ENCODE assay signal across 42 cellular contexts in the genomic region with DNA sequence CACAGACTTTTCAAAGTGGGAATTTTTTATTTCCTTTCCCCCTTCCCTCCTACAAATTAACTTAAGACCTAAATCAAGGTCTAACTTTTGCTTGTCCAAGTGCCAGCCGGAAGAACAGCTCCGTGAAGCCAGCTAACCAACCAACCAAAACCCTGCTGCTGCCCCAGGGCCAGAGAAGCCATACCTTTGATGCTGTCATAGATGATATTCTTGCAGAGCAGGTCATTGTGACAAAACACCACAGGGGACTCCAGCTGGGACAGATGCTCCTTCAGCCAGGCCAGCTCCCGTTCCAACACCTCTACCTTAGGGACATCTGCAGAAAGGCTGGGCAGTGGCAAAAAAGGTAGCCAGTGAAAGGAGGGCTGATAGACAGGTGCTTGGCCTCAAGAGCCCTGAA. TPM values are rescaled to one million over a fixed set of nuclear protein-coding genes. Genes with fewer than 3 reads are reported as not detected.
"Had no signal": no experiment of that assay in that cellular context is flagged by ENCODE, and none has a peak within 500 bp of the region (broad histone marks: within the 10 kb centered on the region; RNA-seq: fewer than 3 reads in every experiment).

No MANE protein-coding gene starts in this region.

- H3K4me3 ChIP-seq: adrenal gland, ascending aorta, body of pancreas, breast epithelium, cardiac muscle cell had no signal

- H3K4me3 Mint-ChIP-seq: activated naive CD4-positive, alpha-beta T cell treated with anti-CD3 and anti-CD28 coated beads for 36 hours; activated naive CD4-positive, alpha-beta T cell treated with anti-CD3 and anti-CD28 coated beads, Interleukin-2, amount 10 ng/mL, durations not matched to agents 7 days and 5 days; activated naive CD4-positive, alpha-beta T cell treated with anti-CD3 and anti-CD28 coated beads, Interleukin-2, amount 50 U/mL, for 24 hours; activated naive CD8-positive, alpha-beta T cell; activated naive CD8-positive, alpha-beta T cell treated with anti-CD3 and anti-CD28 coated beads for 36 hours; activated naive CD8-positive, alpha-beta T cell treated with anti-CD3 and anti-CD28 coated beads, Interleukin-2, amount 10 ng/mL, durations not matched to agents 7 days and 5 days; activated naive CD8-positive, alpha-beta T cell treated with anti-CD3 and anti-CD28 coated beads, Interleukin-2, amount 50 U/mL, for 24 hours; activated T-cell treated with anti-CD3 and anti-CD28 coated beads, Interleukin-2, amount 50 U/mL, for 24 hours; activated T-cell treated with anti-CD3 and anti-CD28 coated beads, Interleukin-2, amount 50 U/mL, for 4 hours; activated T-cell treated with anti-CD3 and anti-CD28 coated beads, Interleukin-2, amount 50 U/mL, for 72 hours; activated T-helper 1 cell treated with anti-CD3 and anti-CD28 coated beads, Interleukin-12 subunit alpha, Interleukin-12 subunit beta, Interleukin-2, Interleukin-4 antibody, amounts not matched to agents 30 ng/mL and 10 ng/mL and 1 ng/mL, durations not matched to agents 14 hours and 24 hours and 36 hours; activated T-helper 17 cell treated with anti-CD3 and anti-CD28 coated beads, Interleukin-2, amount 50 U/mL, for 72 hours; brain; central memory CD8-positive, alpha-beta T cell had no signal

- DNase-seq: activated effector memory CD4-positive, alpha-beta T cell treated with anti-CD3 and anti-CD28 coated beads, Interleukin-2, amount 50 U/mL, for 16 hours; activated effector memory CD4-positive, alpha-beta T cell treated with Interleukin-2 at 50 U/mL for 16 hours; activated gamma-delta T cell; activated gamma-delta T cell treated with Interleukin-2 at 50 U/mL for 16 hours; activated naive CD4-positive, alpha-beta T cell; activated naive CD4-positive, alpha-beta T cell treated with anti-CD3 and anti-CD28 coated beads for 36 hours; activated naive CD4-positive, alpha-beta T cell treated with anti-CD3 and anti-CD28 coated beads, Interleukin-2, amount 10 ng/mL, durations not matched to agents 7 days and 5 days; activated naive CD4-positive, alpha-beta T cell treated with anti-CD3 and anti-CD28 coated beads, Interleukin-2, amount 50 U/mL, for 16 hours; activated naive CD4-positive, alpha-beta T cell treated with Interleukin-2 at 50 U/mL for 16 hours; activated naive CD8-positive, alpha-beta T cell treated with anti-CD3 and anti-CD28 coated beads for 36 hours; activated naive CD8-positive, alpha-beta T cell treated with anti-CD3 and anti-CD28 coated beads, Interleukin-2, amount 10 ng/mL, durations not matched to agents 7 days and 5 days; activated naive CD8-positive, alpha-beta T cell treated with anti-CD3 and anti-CD28 coated beads, Interleukin-2, amount 50 U/mL, for 24 hours; activated T-cell treated with anti-CD3 and anti-CD28 coated beads, Interleukin-2, amount 50 U/mL, for 1 hour; activated T-cell treated with anti-CD3 and anti-CD28 coated beads, Interleukin-2, amount 50 U/mL, for 24 hours; activated T-cell treated with anti-CD3 and anti-CD28 coated beads, Interleukin-2, amount 50 U/mL, for 4 hours; activated T-cell treated with anti-CD3 and anti-CD28 coated beads, Interleukin-2, amount 50 U/mL, for 48 hours; activated T-cell treated with anti-CD3 and anti-CD28 coated beads, Interleukin-2, amount 50 U/mL, for 72 hours; adrenal gland; amniotic stem cell; amygdala; anterior cingulate cortex; aorta; body of pancreas; brain microvascular endothelial cell; central memory CD4-positive, alpha-beta T cell; cerebellar nuclear complex had no signal

- H3K4me1 Mint-ChIP-seq: activated naive CD4-positive, alpha-beta T cell treated with anti-CD3 and anti-CD28 coated beads, Interleukin-2, amount 10 ng/mL, durations not matched to agents 7 days and 5 days; activated naive CD4-positive, alpha-beta T cell treated with anti-CD3 and anti-CD28 coated beads, Interleukin-2, amount 50 U/mL, for 24 hours; activated naive CD8-positive, alpha-beta T cell treated with anti-CD3 and anti-CD28 coated beads, Interleukin-2, amount 10 ng/mL, durations not matched to agents 7 days and 5 days; activated T-helper 17 cell treated with anti-CD3 and anti-CD28 coated beads, Interleukin-2, amount 50 U/mL, for 72 hours; brain; central memory CD8-positive, alpha-beta T cell had no signal

- H3K27me3 Mint-ChIP-seq: activated naive CD4-positive, alpha-beta T cell treated with anti-CD3 and anti-CD28 coated beads, Interleukin-2, amount 10 ng/mL, durations not matched to agents 7 days and 5 days; activated naive CD4-positive, alpha-beta T cell treated with anti-CD3 and anti-CD28 coated beads, Interleukin-2, amount 50 U/mL, for 24 hours; activated naive CD8-positive, alpha-beta T cell; activated naive CD8-positive, alpha-beta T cell treated with anti-CD3 and anti-CD28 coated beads for 36 hours; activated naive CD8-positive, alpha-beta T cell treated with anti-CD3 and anti-CD28 coated beads, Interleukin-2, amount 50 U/mL, for 24 hours; activated T-cell treated with anti-CD3 and anti-CD28 coated beads, Interleukin-2, amount 50 U/mL, for 24 hours; activated T-helper 17 cell treated with anti-CD3 and anti-CD28 coated beads, Interleukin-2, amount 50 U/mL, for 72 hours; brain had no signal

- ATAC-seq: activated T-cell treated with anti-CD3 and anti-CD28 coated beads, Interleukin-2, amount 50 U/mL, for 4 hours; activated T-helper 17 cell treated with anti-CD3 and anti-CD28 coated beads, Interleukin-2, amount 50 U/mL, for 72 hours; body of pancreas had no signal

- H3K36me3 Mint-ChIP-seq: activated naive CD4-positive, alpha-beta T cell treated with anti-CD3 and anti-CD28 coated beads, Interleukin-2, amount 10 ng/mL, durations not matched to agents 7 days and 5 days; activated naive CD4-positive, alpha-beta T cell treated with anti-CD3 and anti-CD28 coated beads, Interleukin-2, amount 50 U/mL, for 72 hours; activated naive CD8-positive, alpha-beta T cell treated with anti-CD3 and anti-CD28 coated beads for 36 hours; activated naive CD8-positive, alpha-beta T cell treated with anti-CD3 and anti-CD28 coated beads, Interleukin-2, amount 10 ng/mL, durations not matched to agents 7 days and 5 days had no signal

- H3K27ac Mint-ChIP-seq: activated naive CD4-positive, alpha-beta T cell treated with anti-CD3 and anti-CD28 coated beads for 36 hours; activated naive CD4-positive, alpha-beta T cell treated with anti-CD3 and anti-CD28 coated beads, Interleukin-2, amount 10 ng/mL, durations not matched to agents 7 days and 5 days; activated naive CD4-positive, alpha-beta T cell treated with anti-CD3 and anti-CD28 coated beads, Interleukin-2, amount 50 U/mL, for 24 hours; activated naive CD8-positive, alpha-beta T cell; activated naive CD8-positive, alpha-beta T cell treated with anti-CD3 and anti-CD28 coated beads for 36 hours; activated naive CD8-positive, alpha-beta T cell treated with anti-CD3 and anti-CD28 coated beads, Interleukin-2, amount 10 ng/mL, durations not matched to agents 7 days and 5 days; activated T-cell treated with anti-CD3 and anti-CD28 coated beads, Interleukin-2, amount 50 U/mL, for 24 hours; activated T-cell treated with anti-CD3 and anti-CD28 coated beads, Interleukin-2, amount 50 U/mL, for 72 hours; activated T-helper 1 cell treated with anti-CD3 and anti-CD28 coated beads, Interleukin-12 subunit alpha, Interleukin-12 subunit beta, Interleukin-2, Interleukin-4 antibody, amounts not matched to agents 30 ng/mL and 10 ng/mL and 1 ng/mL, durations not matched to agents 14 hours and 24 hours and 36 hours; activated T-helper 17 cell treated with anti-CD3 and anti-CD28 coated beads, Interleukin-2, amount 50 U/mL, for 72 hours; activated T-helper 2 cell treated with anti-CD3 and anti-CD28 coated beads, Interferon-gamma antibody, Interleukin-2, Interleukin-4, amounts not matched to agents 10 μg/mL and 5 μg/mL and 100 μg/mL, durations not matched to agents 14 hours and 24 hours and 36 hours; brain had no signal

- H3K36me3 ChIP-seq: brain microvascular endothelial cell, breast epithelium, cardiac muscle cell had no signal

- H3K27me3 ChIP-seq: adrenal gland, ascending aorta, body of pancreas, brain microvascular endothelial cell, breast epithelium, cardiac muscle cell had no signal

- H3K9me3 Mint-ChIP-seq: activated naive CD4-positive, alpha-beta T cell treated with anti-CD3 and anti-CD28 coated beads for 36 hours; activated naive CD4-positive, alpha-beta T cell treated with anti-CD3 and anti-CD28 coated beads, Interleukin-2, amount 10 ng/mL, durations not matched to agents 7 days and 5 days; activated naive CD4-positive, alpha-beta T cell treated with anti-CD3 and anti-CD28 coated beads, Interleukin-2, amount 50 U/mL, for 24 hours; activated naive CD4-positive, alpha-beta T cell treated with anti-CD3 and anti-CD28 coated beads, Interleukin-2, amount 50 U/mL, for 72 hours; activated naive CD8-positive, alpha-beta T cell treated with anti-CD3 and anti-CD28 coated beads for 36 hours; activated naive CD8-positive, alpha-beta T cell treated with anti-CD3 and anti-CD28 coated beads, Interleukin-2, amount 10 ng/mL, durations not matched to agents 7 days and 5 days; activated naive CD8-positive, alpha-beta T cell treated with anti-CD3 and anti-CD28 coated beads, Interleukin-2, amount 50 U/mL, for 24 hours; activated T-cell treated with anti-CD3 and anti-CD28 coated beads, Interleukin-2, amount 50 U/mL, for 24 hours; activated T-cell treated with anti-CD3 and anti-CD28 coated beads, Interleukin-2, amount 50 U/mL, for 4 hours; activated T-cell treated with anti-CD3 and anti-CD28 coated beads, Interleukin-2, amount 50 U/mL, for 72 hours; activated T-helper 1 cell treated with anti-CD3 and anti-CD28 coated beads, Interleukin-12 subunit alpha, Interleukin-12 subunit beta, Interleukin-2, Interleukin-4 antibody, amounts not matched to agents 30 ng/mL and 10 ng/mL and 1 ng/mL, durations not matched to agents 14 hours and 24 hours and 36 hours; activated T-helper 17 cell treated with anti-CD3 and anti-CD28 coated beads, Interleukin-2, amount 50 U/mL, for 72 hours; activated T-helper 2 cell treated with anti-CD3 and anti-CD28 coated beads, Interferon-gamma antibody, Interleukin-2, Interleukin-4, amounts not matched to agents 10 μg/mL and 5 μg/mL and 100 μg/mL, durations not matched to agents 14 hours and 24 hours and 36 hours; brain; central memory CD8-positive, alpha-beta T cell had no signal

RNA-seq across cellular contexts. Expression of a gene that starts 25.0 kb away (rescaled TPM):
- total RNA-seq: activated naive CD4-positive, alpha-beta T cell treated with anti-CD3 and anti-CD28 coated beads for 36 hours; activated naive CD4-positive, alpha-beta T cell treated with anti-CD3 and anti-CD28 coated beads, Interleukin-2, amount 50 U/mL, for 72 hours; activated naive CD8-positive, alpha-beta T cell treated with anti-CD3 and anti-CD28 coated beads for 36 hours; activated naive CD8-positive, alpha-beta T cell treated with anti-CD3 and anti-CD28 coated beads, Interleukin-2, amount 10 ng/mL, durations not matched to agents 7 days and 5 days; activated T-cell treated with anti-CD3 and anti-CD28 coated beads, Interleukin-2, amount 50 U/mL, for 4 hours; activated T-cell treated with anti-CD3 and anti-CD28 coated beads, Interleukin-2, amount 50 U/mL, for 72 hours; activated T-helper 1 cell treated with anti-CD3 and anti-CD28 coated beads, Interleukin-12 subunit alpha, Interleukin-12 subunit beta, Interleukin-2, Interleukin-4 antibody, amounts not matched to agents 30 ng/mL and 10 ng/mL and 1 ng/mL, durations not matched to agents 14 hours and 24 hours and 36 hours; activated T-helper 17 cell treated with anti-CD3 and anti-CD28 coated beads, Interleukin-2, amount 50 U/mL, for 72 hours; activated T-helper 2 cell treated with anti-CD3 and anti-CD28 coated beads, Interferon-gamma antibody, Interleukin-2, Interleukin-4, amounts not matched to agents 10 μg/mL and 5 μg/mL and 100 μg/mL, durations not matched to agents 14 hours and 24 hours and 36 hours; aorta; ascending aorta; astrocyte; body of pancreas; breast epithelium; cardiac muscle cell; cardiac septum; cerebellum; chondrocyte had no signal

RNA-seq across cellular contexts. Expression of a gene that starts 55.2 kb away (rescaled TPM):
- total RNA-seq: activated naive CD4-positive, alpha-beta T cell treated with anti-CD3 and anti-CD28 coated beads for 36 hours; activated naive CD8-positive, alpha-beta T cell treated with anti-CD3 and anti-CD28 coated beads for 36 hours; activated naive CD8-positive, alpha-beta T cell treated with anti-CD3 and anti-CD28 coated beads, Interleukin-2, amount 10 ng/mL, durations not matched to agents 7 days and 5 days; activated T-cell treated with anti-CD3 and anti-CD28 coated beads, Interleukin-2, amount 50 U/mL, for 4 hours; activated T-cell treated with anti-CD3 and anti-CD28 coated beads, Interleukin-2, amount 50 U/mL, for 72 hours; activated T-helper 1 cell treated with anti-CD3 and anti-CD28 coated beads, Interleukin-12 subunit alpha, Interleukin-12 subunit beta, Interleukin-2, Interleukin-4 antibody, amounts not matched to agents 30 ng/mL and 10 ng/mL and 1 ng/mL, durations not matched to agents 14 hours and 24 hours and 36 hours; activated T-helper 17 cell treated with anti-CD3 and anti-CD28 coated beads, Interleukin-2, amount 50 U/mL, for 72 hours; activated T-helper 2 cell treated with anti-CD3 and anti-CD28 coated beads, Interferon-gamma antibody, Interleukin-2, Interleukin-4, amounts not matched to agents 10 μg/mL and 5 μg/mL and 100 μg/mL, durations not matched to agents 14 hours and 24 hours and 36 hours; adrenal gland; aorta; ascending aorta; body of pancreas; breast epithelium; bronchial epithelial cell; cardiac septum; cerebellum had no signal
